Comparison of ENCODE assay signal across 19 cellular contexts in the genomic region with DNA sequence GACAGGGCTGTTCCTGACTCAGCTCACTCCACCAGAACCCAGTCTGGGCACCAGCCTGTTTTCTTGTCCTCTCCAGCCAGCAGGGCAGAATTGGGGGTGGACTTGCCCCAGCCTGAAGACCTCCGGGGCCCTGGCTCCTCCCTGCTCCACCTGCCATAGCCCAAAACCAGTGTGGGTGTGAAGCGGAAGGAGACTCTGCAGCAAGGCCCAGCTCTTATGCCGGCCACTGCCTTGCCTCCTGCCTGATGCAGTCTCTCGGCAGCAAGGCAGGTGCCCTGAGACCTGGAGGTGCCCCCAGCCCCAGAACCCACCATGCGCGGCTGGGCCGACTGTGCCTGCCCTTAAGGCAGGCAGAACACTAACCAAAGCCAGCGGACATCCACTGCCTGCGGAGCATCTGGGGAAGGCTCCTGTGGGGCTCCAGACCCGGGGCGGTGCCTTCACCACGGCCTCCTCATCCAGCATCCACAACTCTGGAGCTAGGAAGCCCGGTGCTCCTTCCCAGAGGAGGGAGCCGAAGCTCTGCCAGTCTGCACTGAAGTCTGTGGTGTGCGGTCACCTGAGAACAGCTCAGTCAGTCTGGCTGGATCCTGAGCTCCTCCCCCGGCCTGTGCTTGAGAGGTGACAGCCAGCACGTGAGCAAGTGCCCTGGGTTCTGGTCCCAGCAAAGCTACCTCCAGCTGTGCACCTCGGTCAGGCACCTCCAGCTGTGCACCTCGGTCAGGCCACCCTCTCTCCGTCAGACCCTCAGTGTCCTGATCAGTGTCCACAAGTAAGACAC.
A peak's percentile ranks its signal among the peaks of the same experiment; 100 is the strongest.
DNase-seq lines count a peak whose midpoint lies in the region; ATAC-seq and TF ChIP-seq lines count a peak whose summit lies in the region.
"Had no signal": no experiment of that assay in that cellular context is flagged by ENCODE, and none has a peak within 500 bp of the region (broad histone marks: within the 10 kb centered on the region; RNA-seq: fewer than 3 reads in every experiment).

No MANE protein-coding gene starts in this region.

- TF ChIP-seq CTCF in SK-N-SH (IDR thresholded peaks at IDR 0.05) (no peak), WERI-Rb-1 (IDR thresholded peaks at IDR 0.05; ENCODE audit: low read depth, low read length) (no peak), tibial nerve (IDR thresholded peaks at IDR 0.05) (no peak)

- DNase-seq in SK-N-SH (peak; percentile 25), WERI-Rb-1 (peak; percentile 62), kidney tubule cell (ENCODE audit: low spot score) (peak; percentile 20), tibial nerve (ENCODE audit: low spot score in 2 of 2) (no peak), T-helper 9 cell (no peak)
- DNase-seq: activated CD8-positive, alpha-beta T cell treated with anti-CD3 and anti-CD28 coated beads, Interleukin-2, amount 10 ng/mL, durations not matched to agents 7 days and 5 days; activated gamma-delta T cell treated with Interleukin-2 at 50 U/mL for 16 hours; DND-41; gastrocnemius medialis; HFFc6; mesenchymal stem cell; NCI-H2081; NCI-H524; trophoblast cell had no signal

- H3K9ac ChIP-seq in SK-N-SH = no peak overlapping the region

- no peaks in the 10 kb centered on the region for H3K4me1 Mint-ChIP-seq in stimulated activated memory B cell treated with anti-CD40 and anti-IgM and Interleukin-4, amounts not matched to agents 10 μg/mL and 1 μg/mL and 100 μg/mL, for 72 hours
- H3K4me1 Mint-ChIP-seq: CD14-positive monocyte had no signal

- H3K9me3 ChIP-seq in SK-N-SH (no peaks in the 10 kb centered on the region), WERI-Rb-1 (ENCODE audit: severe bottlenecking) (peaks cover 2% of the 10 kb centered on the region), tibial nerve (no peaks in the 10 kb centered on the region)
- H3K9me3 ChIP-seq: ascending aorta, gastrocnemius medialis had no signal

- H3K4me1 ChIP-seq in SK-N-SH (ENCODE audit: control insufficient read depth in 1 of 2, insufficient read depth in 2 of 2, low read depth in 1 of 2, low read length in 1 of 2) (peaks cover 0 to 42% of the 10 kb centered on the region in 2 experiments; a peak in 1 of 4 replicates), tibial nerve (peaks cover 0 to 17% (median 4%) of the 10 kb centered on the region in 4 donors)
- H3K4me1 ChIP-seq: ascending aorta, gastrocnemius medialis had no signal

- POLR2A ChIA-PET in SK-N-SH (lab: Yijun Ruan, JAX) = no interaction called here

- H3K4me3 ChIP-seq in SK-N-SH (ENCODE audit: low read depth in 2 of 2, low read length in 1 of 2) (no peak overlapping the region), WERI-Rb-1 (ENCODE audit: low read depth, low read length) (no peak overlapping the region), tibial nerve (no peak overlapping the region)
- H3K4me3 ChIP-seq: ascending aorta, gastrocnemius medialis had no signal

- no peak overlapping the region for H3K4me2 ChIP-seq in SK-N-SH

- no peaks in the 10 kb centered on the region for H4K20me1 ChIP-seq in SK-N-SH (ENCODE audit: insufficient read depth)

- H3K27me3 ChIP-seq in SK-N-SH (ENCODE audit: insufficient read depth) (no peaks in the 10 kb centered on the region), WERI-Rb-1 (ENCODE audit: insufficient read depth, low read depth, severe bottlenecking) (no peaks in the 10 kb centered on the region), tibial nerve (no peaks in the 10 kb centered on the region)
- H3K27me3 ChIP-seq: ascending aorta, gastrocnemius medialis had no signal

- H3K27ac ChIP-seq in SK-N-SH (ENCODE audit: low read depth in 2 of 2, low read length in 1 of 2) = no peak overlapping the region; a peak in 1 of 4 replicates
- H3K27ac ChIP-seq in WERI-Rb-1 = no peak overlapping the region
- no peak overlapping the region for H3K27ac ChIP-seq in tibial nerve
- H3K27ac ChIP-seq: ascending aorta, gastrocnemius medialis had no signal

- no peaks in the 10 kb centered on the region for H3F3A ChIP-seq in SK-N-SH (replicated peaks; ENCODE audit: insufficient read depth)

- TF ChIP-seq EP300 in SK-N-SH (IDR thresholded peaks at IDR 0.05; ENCODE audit: borderline replicate concordance in 1 of 2, low read depth in 1 of 2, low read length in 1 of 2) (no peak), tibial nerve (IDR thresholded peaks at IDR 0.05) (no peak)

- no peak for TF ChIP-seq RAD21 in SK-N-SH (IDR thresholded peaks at IDR 0.05; ENCODE audit: low read length)

- no peaks in the 10 kb centered on the region for H3K36me3 Mint-ChIP-seq in stimulated activated memory B cell treated with anti-CD40 and anti-IgM and Interleukin-4, amounts not matched to agents 10 μg/mL and 1 μg/mL and 100 μg/mL, for 72 hours
- H3K36me3 Mint-ChIP-seq: CD14-positive monocyte had no signal

- CTCF ChIA-PET in SK-N-SH (lab: Yijun Ruan, JAX) = interaction anchor here (1.0 to 2.4 kb wide), 3 partner anchors 33 to 265 kb away, joined by 3 to 7 read pairs (median 5); no protein-coding TSS in a partner anchor

- WGBS in SK-N-SH (ENCODE audit: low lambda C conversion rate) = 56% methylated on average over 8 of the region's 20 CpGs
- 80 to 90% methylated on average over 7 to 17 of the region's 20 CpGs for WGBS in tibial nerve, 2 donors

- ATAC-seq in SK-N-SH treated with all-trans-retinoic acid at 6 μM for 48 hours = no peak
- peak; percentile 10 for ATAC-seq in stimulated activated memory B cell treated with anti-CD40 and anti-IgM and Interleukin-4, amounts not matched to agents 10 μg/mL and 1 μg/mL and 100 μg/mL, for 72 hours
- no peak for ATAC-seq in GM21529 (IDR thresholded peaks at IDR 0.05; ENCODE audit: unreplicated experiment)
- ATAC-seq: activated CD8-positive, alpha-beta T cell treated with anti-CD3 and anti-CD28 coated beads, Interleukin-2, amount 10 ng/mL, durations not matched to agents 7 days and 5 days; gastrocnemius medialis had no signal

- H3K36me3 ChIP-seq in SK-N-SH (replicated peaks in 1 of 2; ENCODE audit: control insufficient read depth in 1 of 2, insufficient read depth in 2 of 2, low read length in 1 of 2) (no peaks in the 10 kb centered on the region), WERI-Rb-1 (no peaks in the 10 kb centered on the region), tibial nerve (no peaks in the 10 kb centered on the region)
- H3K36me3 ChIP-seq: ascending aorta, gastrocnemius medialis had no signal

- no peak overlapping the region for H3K4me3 Mint-ChIP-seq in stimulated activated memory B cell treated with anti-CD40 and anti-IgM and Interleukin-4, amounts not matched to agents 10 μg/mL and 1 μg/mL and 100 μg/mL, for 72 hours
- H3K4me3 Mint-ChIP-seq: activated CD8-positive, alpha-beta T cell treated with anti-CD3 and anti-CD28 coated beads, Interleukin-2, amount 10 ng/mL, durations not matched to agents 7 days and 5 days; CD14-positive monocyte; HFFc6 had no signal

- no peak for TF ChIP-seq POLR2A in tibial nerve (IDR thresholded peaks at IDR 0.05)

- H3K79me2 ChIP-seq in SK-N-SH (ENCODE audit: insufficient read depth) = no peaks in the 10 kb centered on the region

- H3K9me3 Mint-ChIP-seq in stimulated activated memory B cell treated with anti-CD40 and anti-IgM and Interleukin-4, amounts not matched to agents 10 μg/mL and 1 μg/mL and 100 μg/mL, for 72 hours = peaks cover 8% of the 10 kb centered on the region
- H3K9me3 Mint-ChIP-seq: HFFc6 had no signal

- no peak overlapping the region for H3K27ac Mint-ChIP-seq in stimulated activated memory B cell treated with anti-CD40 and anti-IgM and Interleukin-4, amounts not matched to agents 10 μg/mL and 1 μg/mL and 100 μg/mL, for 72 hours
- H3K27ac Mint-ChIP-seq: activated CD8-positive, alpha-beta T cell treated with anti-CD3 and anti-CD28 coated beads, Interleukin-2, amount 10 ng/mL, durations not matched to agents 7 days and 5 days; CD14-positive monocyte had no signal

- H3K27me3 Mint-ChIP-seq in stimulated activated memory B cell treated with anti-CD40 and anti-IgM and Interleukin-4, amounts not matched to agents 10 μg/mL and 1 μg/mL and 100 μg/mL, for 72 hours = peaks cover 16% of the 10 kb centered on the region

- H3K9me2 ChIP-seq in SK-N-SH = no peaks in the 10 kb centered on the region

- no peak overlapping the region for H2AFZ ChIP-seq in SK-N-SH (ENCODE audit: low read depth)

TF ChIP-seq in SK-N-SH treated with all-trans-retinoic acid at 6 μM for 48 hours, 23 proteins besides CTCF, POLR2A, EP300 and RAD21:
- no peak for TF ChIP-seq GLIS3 (CRISPR knock-in tag; IDR thresholded peaks at IDR 0.05)
- no peak for TF ChIP-seq ZFP3 (CRISPR knock-in tag; IDR thresholded peaks at IDR 0.05)
- no peak for TF ChIP-seq TOX (CRISPR knock-in tag; IDR thresholded peaks at IDR 0.05; ENCODE audit: borderline replicate concordance)
- no peak for TF ChIP-seq ZNF70 (CRISPR knock-in tag; IDR thresholded peaks at IDR 0.05)
- no peak for TF ChIP-seq ARNTL (CRISPR knock-in tag; IDR thresholded peaks at IDR 0.05; ENCODE audit: borderline replicate concordance, low read depth)
- no peak for TF ChIP-seq PPARA (CRISPR knock-in tag; IDR thresholded peaks at IDR 0.05; ENCODE audit: borderline replicate concordance)
- TF ChIP-seq ZFP30 (CRISPR knock-in tag; IDR thresholded peaks at IDR 0.05) = no peak
- TF ChIP-seq OSR1 (CRISPR knock-in tag; IDR thresholded peaks at IDR 0.05) = no peak
- TF ChIP-seq ISL1 (CRISPR knock-in tag; IDR thresholded peaks at IDR 0.05) = no peak
- TF ChIP-seq, protein P1, sequence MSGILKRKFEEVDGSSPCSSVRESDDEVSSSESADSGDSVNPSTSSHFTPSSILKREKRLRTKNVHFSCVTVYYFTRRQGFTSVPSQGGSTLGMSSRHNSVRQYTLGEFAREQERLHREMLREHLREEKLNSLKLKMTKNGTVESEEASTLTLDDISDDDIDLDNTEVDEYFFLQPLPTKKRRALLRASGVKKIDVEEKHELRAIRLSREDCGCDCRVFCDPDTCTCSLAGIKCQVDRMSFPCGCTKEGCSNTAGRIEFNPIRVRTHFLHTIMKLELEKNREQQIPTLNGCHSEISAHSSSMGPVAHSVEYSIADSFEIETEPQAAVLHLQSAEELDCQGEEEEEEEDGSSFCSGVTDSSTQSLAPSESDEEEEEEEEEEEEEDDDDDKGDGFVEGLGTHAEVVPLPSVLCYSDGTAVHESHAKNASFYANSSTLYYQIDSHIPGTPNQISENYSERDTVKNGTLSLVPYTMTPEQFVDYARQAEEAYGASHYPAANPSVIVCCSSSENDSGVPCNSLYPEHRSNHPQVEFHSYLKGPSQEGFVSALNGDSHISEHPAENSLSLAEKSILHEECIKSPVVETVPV (CRISPR knock-in tag; IDR thresholded peaks at IDR 0.05) = no peak

Comparison
In these comparisons a context has a peak if more than half of its experiments do, and no peak if none do; other contexts are left out.
1. DNase-seq: peak in SK-N-SH (single experiment), WERI-Rb-1 (single experiment) and kidney tubule cell (single experiment); none in tibial nerve (0 of 2) and T-helper 9 cell (single experiment).